ENCODE assay signal across 7 cellular contexts in the genomic region with DNA sequence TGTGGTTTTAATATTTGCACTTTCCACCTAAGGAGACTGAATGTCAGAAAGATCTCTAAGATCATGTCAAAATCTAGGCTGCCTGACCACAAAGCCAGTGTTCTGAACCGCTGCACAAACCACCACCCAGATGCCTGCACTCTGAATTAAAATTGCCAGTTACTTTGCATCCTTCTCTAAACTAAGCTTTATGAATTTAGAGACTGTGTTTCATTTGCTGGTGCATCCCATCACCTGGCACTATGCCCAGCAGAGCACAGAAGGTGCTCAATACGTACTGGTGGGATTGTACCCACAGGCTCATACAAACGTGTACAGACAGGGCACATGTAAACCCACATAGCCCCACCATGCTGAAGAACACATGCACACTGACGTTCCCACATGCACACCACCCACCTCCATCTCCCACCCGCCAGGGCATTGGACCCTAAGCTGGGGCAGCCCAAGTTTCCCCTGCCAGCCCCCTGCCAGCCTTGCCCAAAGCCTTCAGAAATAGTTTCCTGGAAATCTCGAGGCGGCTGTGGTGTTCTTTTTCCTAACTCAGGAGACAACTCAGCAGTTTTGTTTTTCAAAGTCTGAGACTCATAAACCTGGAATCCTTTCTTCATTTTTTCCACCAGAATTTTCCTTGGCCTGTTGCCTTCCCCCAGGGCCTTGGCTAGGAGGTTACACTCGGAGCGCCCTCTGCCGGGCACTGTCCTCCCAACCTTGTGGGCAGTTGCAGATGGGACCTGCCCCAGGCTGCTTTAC. TPM values are rescaled to one million over a fixed set of nuclear protein-coding genes. Genes with fewer than 3 reads are reported as not detected.
DNase-seq lines count a peak whose midpoint lies in the region; ATAC-seq, FAIRE-seq and TF ChIP-seq lines count a peak whose summit lies in the region.

No MANE protein-coding gene starts in this region.

- H3K9me3 ChIP-seq in liver (ENCODE audit: control insufficient read depth in 4 of 4, low read length in 3 of 4), result no peaks in the 10 kb centered on the region

- H3K4me1 ChIP-seq in liver (ENCODE audit: control insufficient read depth in 4 of 4, insufficient read depth in 4 of 4, low read length in 3 of 4), result peaks cover 5 to 32% (median 17%) of the 10 kb centered on the region in 4 donors

- H3K4me3 ChIP-seq in coronary artery (peak overlapping the region; percentile 55), liver (ENCODE audit: low read depth in 1 of 3, low read length in 3 of 3) (no peak overlapping the region)

- peak; percentile 85 for TF ChIP-seq CTCF in coronary artery (IDR thresholded peaks at IDR 0.05)
- TF ChIP-seq CTCF in liver (IDR thresholded peaks at IDR 0.05; ENCODE audit: low read depth, low read length, missing input control), result peak; percentile 86

- H3K27ac ChIP-seq in coronary artery, result peak overlapping the region; percentile 87 to 95
- H3K27ac ChIP-seq in liver (ENCODE audit: low read depth in 1 of 2, low read length in 2 of 2), result peak overlapping the region; percentile 61 to 63

- FAIRE-seq in GM12891 (lab: Jason Lieb, UNC), result peak; percentile 85

- peak; percentile 95 to 96 for TF ChIP-seq RAD21 in liver (IDR thresholded peaks at IDR 0.05)

- DNase-seq in GM12891 (ENCODE audit: insufficient read length, low spot score), result no peak
- peak; percentile 1 for DNase-seq in NCI-H526 treated with DMSO at 0.1 percent for 48 hours (lab: John Stamatoyannopoulos, UW)
- DNase-seq in activated CD4-positive, alpha-beta T cell treated with anti-CD3 and anti-CD28 coated beads, Interleukin-2, amount 50 U/mL, for 1 hour, result peak; percentile 91
- peak; percentile 96 for DNase-seq in coronary artery (ENCODE audit: low spot score)
- DNase-seq in stimulated activated CD4-positive, alpha-beta T cell treated with anti-CD3 and anti-CD28 coated beads, Interleukin-4, amount 100 ng/mL, for 24 hours, result peak; percentile 93

- no peaks in the 10 kb centered on the region for H3K27me3 ChIP-seq in liver (ENCODE audit: control insufficient read depth in 4 of 4, insufficient read depth in 4 of 4, low read length in 3 of 4)

- H3K36me3 ChIP-seq in liver (ENCODE audit: control insufficient read depth in 4 of 4, insufficient read depth in 3 of 4, low read depth in 1 of 4, low read length in 3 of 4), result no peaks in the 10 kb centered on the region

- 20% methylated on average over 10 of the region's 10 CpGs for WGBS in liver

- peak overlapping the region in 1 of 2 donors; percentile 0 for H3K9ac ChIP-seq in liver (ENCODE audit: low read depth in 1 of 2, low read length in 2 of 2)

- ATAC-seq in HG03342 (IDR thresholded peaks at IDR 0.05; ENCODE audit: unreplicated experiment), result peak; percentile 40

- TF ChIP-seq POLR2A in GM12891 (IDR thresholded peaks at IDR 0.05; ENCODE audit: low read depth, low read length), result no peak

TF ChIP-seq in GM12891, 5 proteins besides CTCF, POLR2A, EP300 and RAD21:
- TF ChIP-seq TAF1 (IDR thresholded peaks at IDR 0.05; ENCODE audit: low read depth, low read length), result no peak
- TF ChIP-seq POU2F2 (IDR thresholded peaks at IDR 0.05; ENCODE audit: low read depth, low read length), result no peak
- no peak for TF ChIP-seq SPI1 (IDR thresholded peaks at IDR 0.05; ENCODE audit: low read depth, low read length)
- peak; percentile 58 for TF ChIP-seq PAX5 (IDR thresholded peaks at IDR 0.05; ENCODE audit: insufficient read depth, low read length, severe bottlenecking)
- no peak for TF ChIP-seq POLR2AphosphoS5 (IDR thresholded peaks at IDR 0.05; ENCODE audit: low read depth, low read length)

TF ChIP-seq in liver, 16 proteins besides CTCF, POLR2A, EP300 and RAD21:
- TF ChIP-seq TAF1 (conservative IDR thresholded peaks at IDR 0.05) (no peak), NR2F2 (IDR thresholded peaks at IDR 0.05) (no peak), YY1 (IDR thresholded peaks at IDR 0.05) (no peak), FOXA1 (IDR thresholded peaks at IDR 0.05) (no peak), SP1 (IDR thresholded peaks at IDR 0.05) (no peak), GABPA (IDR thresholded peaks at IDR 0.05 in 1 of 2, conservative IDR thresholded peaks at IDR 0.05 in 1 of 2) (no peak), HNF4A (conservative IDR thresholded peaks at IDR 0.05) (no peak), FOXA2 (IDR thresholded peaks at IDR 0.05) (no peak), JUND (IDR thresholded peaks at IDR 0.05) (peak in 1 of 2 donors; percentile 30), EGR1 (IDR thresholded peaks at IDR 0.05; ENCODE audit: low read depth in 2 of 2) (no peak), HNF4G (IDR thresholded peaks at IDR 0.05) (no peak), RXRA (IDR thresholded peaks at IDR 0.05) (peak; percentile 26 to 29)
- TF ChIP-seq, protein P1, sequence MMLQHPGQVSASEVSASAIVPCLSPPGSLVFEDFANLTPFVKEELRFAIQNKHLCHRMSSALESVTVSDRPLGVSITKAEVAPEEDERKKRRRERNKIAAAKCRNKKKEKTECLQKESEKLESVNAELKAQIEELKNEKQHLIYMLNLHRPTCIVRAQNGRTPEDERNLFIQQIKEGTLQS (IDR thresholded peaks at IDR 0.05), result no peak
- TF ChIP-seq, protein P2, sequence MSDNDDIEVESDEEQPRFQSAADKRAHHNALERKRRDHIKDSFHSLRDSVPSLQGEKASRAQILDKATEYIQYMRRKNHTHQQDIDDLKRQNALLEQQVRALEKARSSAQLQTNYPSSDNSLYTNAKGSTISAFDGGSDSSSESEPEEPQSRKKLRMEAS (IDR thresholded peaks at IDR 0.05), result peak; percentile 8
- TF ChIP-seq, protein P3, sequence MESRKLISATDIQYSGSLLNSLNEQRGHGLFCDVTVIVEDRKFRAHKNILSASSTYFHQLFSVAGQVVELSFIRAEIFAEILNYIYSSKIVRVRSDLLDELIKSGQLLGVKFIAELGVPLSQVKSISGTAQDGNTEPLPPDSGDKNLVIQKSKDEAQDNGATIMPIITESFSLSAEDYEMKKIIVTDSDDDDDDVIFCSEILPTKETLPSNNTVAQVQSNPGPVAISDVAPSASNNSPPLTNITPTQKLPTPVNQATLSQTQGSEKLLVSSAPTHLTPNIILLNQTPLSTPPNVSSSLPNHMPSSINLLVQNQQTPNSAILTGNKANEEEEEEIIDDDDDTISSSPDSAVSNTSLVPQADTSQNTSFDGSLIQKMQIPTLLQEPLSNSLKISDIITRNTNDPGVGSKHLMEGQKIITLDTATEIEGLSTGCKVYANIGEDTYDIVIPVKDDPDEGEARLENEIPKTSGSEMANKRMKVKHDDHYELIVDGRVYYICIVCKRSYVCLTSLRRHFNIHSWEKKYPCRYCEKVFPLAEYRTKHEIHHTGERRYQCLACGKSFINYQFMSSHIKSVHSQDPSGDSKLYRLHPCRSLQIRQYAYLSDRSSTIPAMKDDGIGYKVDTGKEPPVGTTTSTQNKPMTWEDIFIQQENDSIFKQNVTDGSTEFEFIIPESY (IDR thresholded peaks at IDR 0.05), result no peak
- TF ChIP-seq, protein P4, sequence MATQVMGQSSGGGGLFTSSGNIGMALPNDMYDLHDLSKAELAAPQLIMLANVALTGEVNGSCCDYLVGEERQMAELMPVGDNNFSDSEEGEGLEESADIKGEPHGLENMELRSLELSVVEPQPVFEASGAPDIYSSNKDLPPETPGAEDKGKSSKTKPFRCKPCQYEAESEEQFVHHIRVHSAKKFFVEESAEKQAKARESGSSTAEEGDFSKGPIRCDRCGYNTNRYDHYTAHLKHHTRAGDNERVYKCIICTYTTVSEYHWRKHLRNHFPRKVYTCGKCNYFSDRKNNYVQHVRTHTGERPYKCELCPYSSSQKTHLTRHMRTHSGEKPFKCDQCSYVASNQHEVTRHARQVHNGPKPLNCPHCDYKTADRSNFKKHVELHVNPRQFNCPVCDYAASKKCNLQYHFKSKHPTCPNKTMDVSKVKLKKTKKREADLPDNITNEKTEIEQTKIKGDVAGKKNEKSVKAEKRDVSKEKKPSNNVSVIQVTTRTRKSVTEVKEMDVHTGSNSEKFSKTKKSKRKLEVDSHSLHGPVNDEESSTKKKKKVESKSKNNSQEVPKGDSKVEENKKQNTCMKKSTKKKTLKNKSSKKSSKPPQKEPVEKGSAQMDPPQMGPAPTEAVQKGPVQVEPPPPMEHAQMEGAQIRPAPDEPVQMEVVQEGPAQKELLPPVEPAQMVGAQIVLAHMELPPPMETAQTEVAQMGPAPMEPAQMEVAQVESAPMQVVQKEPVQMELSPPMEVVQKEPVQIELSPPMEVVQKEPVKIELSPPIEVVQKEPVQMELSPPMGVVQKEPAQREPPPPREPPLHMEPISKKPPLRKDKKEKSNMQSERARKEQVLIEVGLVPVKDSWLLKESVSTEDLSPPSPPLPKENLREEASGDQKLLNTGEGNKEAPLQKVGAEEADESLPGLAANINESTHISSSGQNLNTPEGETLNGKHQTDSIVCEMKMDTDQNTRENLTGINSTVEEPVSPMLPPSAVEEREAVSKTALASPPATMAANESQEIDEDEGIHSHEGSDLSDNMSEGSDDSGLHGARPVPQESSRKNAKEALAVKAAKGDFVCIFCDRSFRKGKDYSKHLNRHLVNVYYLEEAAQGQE (IDR thresholded peaks at IDR 0.05), result peak; percentile 59
TF ChIP-seq in liver: peak in this region for 4.

RNA-seq across cellular contexts. Expression of a gene that starts 9.6 kb away (rescaled TPM):
- 107 TPM for polyA plus RNA-seq in GM12891 (2012; ENCODE audit: low read depth, missing spikeins)
- total RNA-seq in liver, result 1 to 10 TPM in 1 of 2 donors, under 1 TPM in 1; 0.42 to 2.6 TPM
- 1 to 10 TPM in 1 of 2 donors, under 1 TPM in 1; 0.38 to 1.0 TPM for polyA plus RNA-seq in liver

RNA-seq across cellular contexts. Expression of a gene that starts 59.2 kb away (rescaled TPM):
- polyA plus RNA-seq in GM12891 (2012; ENCODE audit: low read depth, missing spikeins), result 65.4 TPM
- total RNA-seq in liver, result 10 to 100 TPM in 1 of 2 donors, 1 to 10 TPM in 1; 2.8 to 16.0 TPM
- polyA plus RNA-seq in liver, result 1 to 10 TPM; 1.9 to 4.3 TPM
